Comparison of ENCODE assay signal across 8 cellular contexts in the genomic region with DNA sequence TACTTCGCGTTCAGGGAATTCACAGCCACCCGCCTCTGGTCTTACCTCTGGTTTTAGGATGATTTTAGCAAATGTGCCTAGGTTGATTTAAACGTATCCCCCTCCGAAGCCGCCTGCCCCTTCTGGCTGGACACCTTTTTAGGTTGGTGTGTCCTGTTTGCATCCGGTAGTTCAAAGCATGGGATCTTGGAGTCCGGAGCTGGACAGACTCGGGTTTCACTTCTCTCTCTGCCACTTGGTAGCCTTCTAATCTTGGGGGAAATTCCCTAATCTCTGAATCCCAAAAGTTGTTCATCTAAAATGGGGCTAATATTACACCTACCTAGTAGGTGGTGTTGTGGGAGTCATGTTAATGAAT. TPM values are rescaled to one million over a fixed set of nuclear protein-coding genes. Genes with fewer than 3 reads are reported as not detected.
A peak's percentile ranks its signal among the peaks of the same experiment; 100 is the strongest.
DNase-seq lines count a peak whose midpoint lies in the region; ATAC-seq and TF ChIP-seq lines count a peak whose summit lies in the region.

No MANE protein-coding gene starts in this region.

- BruUV-seq in MCF 10A (replicated peaks; lab: Mats Ljungman, UMichigan) = no TSS peak

- intact Hi-C loops in MCF 10A (cut with micrococcal nuclease) = no loop called here

- peaks cover 50% of the 10 kb centered on the region for H3K4me1 Mint-ChIP-seq in activated naive CD4-positive, alpha-beta T cell treated with anti-CD3 and anti-CD28 coated beads, Interleukin-2, amount 10 ng/mL, durations not matched to agents 7 days and 5 days
- peaks cover 31% of the 10 kb centered on the region for H3K4me1 Mint-ChIP-seq in MCF 10A (ENCODE audit: insufficient read depth, unreplicated experiment)
- H3K4me1 Mint-ChIP-seq in naive B cell = peaks cover 16 to 30% (median 30%) of the 10 kb centered on the region in 3 donors

- POLR2A ChIA-PET in MCF 10A (lab: Yijun Ruan, JAX) = interaction anchor here (0.7 to 1.5 kb wide), 5 partner anchors 9 to 89 kb away, joined by 3 to 5 read pairs (median 4); no protein-coding TSS in a partner anchor

- H3K36me3 Mint-ChIP-seq in activated naive CD4-positive, alpha-beta T cell treated with anti-CD3 and anti-CD28 coated beads, Interleukin-2, amount 10 ng/mL, durations not matched to agents 7 days and 5 days = peaks cover 38% of the 10 kb centered on the region
- peaks cover 15% of the 10 kb centered on the region for H3K36me3 Mint-ChIP-seq in MCF 10A (ENCODE audit: insufficient read depth, unreplicated experiment)
- H3K36me3 Mint-ChIP-seq in naive B cell = no peaks in the 10 kb centered on the region

- H3K27me3 Mint-ChIP-seq in activated naive CD4-positive, alpha-beta T cell treated with anti-CD3 and anti-CD28 coated beads, Interleukin-2, amount 10 ng/mL, durations not matched to agents 7 days and 5 days = peaks cover 21% of the 10 kb centered on the region
- H3K27me3 Mint-ChIP-seq in MCF 10A (ENCODE audit: insufficient read depth, unreplicated experiment) (peaks cover under 1% of the 10 kb centered on the region), naive B cell (no peaks in the 10 kb centered on the region)

- ATAC-seq in HG03521 (IDR thresholded peaks at IDR 0.05; ENCODE audit: unreplicated experiment) (peak; percentile 3), naive B cell (ENCODE audit: low read depth in 2 of 2) (no peak)

- H3K4me3 Mint-ChIP-seq in activated naive CD4-positive, alpha-beta T cell treated with anti-CD3 and anti-CD28 coated beads, Interleukin-2, amount 10 ng/mL, durations not matched to agents 7 days and 5 days = peak overlapping the region; percentile 99
- H3K4me3 Mint-ChIP-seq in MCF 10A (ENCODE audit: unreplicated experiment) (peak overlapping the region; percentile 95), naive B cell (peak overlapping the region; percentile 85 to 98 (median 96))

- peak overlapping the region; percentile 96 for H3K27ac Mint-ChIP-seq in activated naive CD4-positive, alpha-beta T cell treated with anti-CD3 and anti-CD28 coated beads, Interleukin-2, amount 10 ng/mL, durations not matched to agents 7 days and 5 days
- peak overlapping the region; percentile 93 for H3K27ac Mint-ChIP-seq in MCF 10A (ENCODE audit: low read depth, unreplicated experiment)
- H3K27ac Mint-ChIP-seq in naive B cell = peak overlapping the region in 4 of 6 donors; percentile 37 to 94 (median 70)

- no peak for TF ChIP-seq CTCF in MCF 10A (IDR thresholded peaks at IDR 0.05; ENCODE audit: unreplicated experiment)

- DNase-seq in activated naive CD4-positive, alpha-beta T cell treated with anti-CD3 and anti-CD28 coated beads, Interleukin-2, amount 10 ng/mL, durations not matched to agents 7 days and 5 days = no peak
- DNase-seq in activated naive CD4-positive, alpha-beta T cell (lab: John Stamatoyannopoulos, UW) = no peak
- no peak for DNase-seq in MCF 10A (ENCODE audit: unreplicated experiment)
- DNase-seq in naive B cell = no peak
- DNase-seq in AML-193 (lab: John Stamatoyannopoulos, UW) = no peak
- no peak for DNase-seq in H4 (ENCODE audit: low spot score)
- DNase-seq in effector CD8-positive, alpha-beta T cell (lab: John Stamatoyannopoulos, UW) = no peak

- CTCF ChIA-PET in activated naive CD4-positive, alpha-beta T cell treated with anti-CD3 and anti-CD28 coated beads, Interleukin-2, amount 10 ng/mL, durations not matched to agents 7 days and 5 days (lab: Charles Lee) = interaction anchor here (0.8 to 3.1 kb wide), 3 partner anchors 38 to 187 kb away, joined by 3 to 19 read pairs (median 4); no protein-coding TSS in a partner anchor
- CTCF ChIA-PET in MCF 10A (lab: Yijun Ruan, JAX) = interaction anchor here (0.6 to 3.9 kb wide), 14 partner anchors 9 to 372 kb away, joined by 3 to 29 read pairs (median 4); no protein-coding TSS in a partner anchor

- peaks cover 1% of the 10 kb centered on the region for H3K9me3 Mint-ChIP-seq in activated naive CD4-positive, alpha-beta T cell treated with anti-CD3 and anti-CD28 coated beads, Interleukin-2, amount 10 ng/mL, durations not matched to agents 7 days and 5 days
- H3K9me3 Mint-ChIP-seq in MCF 10A (ENCODE audit: unreplicated experiment) (no peaks in the 10 kb centered on the region), naive B cell (no peaks in the 10 kb centered on the region)

RNA-seq across cellular contexts. Expression of gene FANCI, which starts 0.7 kb away (rescaled TPM):
- 24.0 and 34.0 TPM in 2 replicates for total RNA-seq in MCF 10A (2022)
- polyA plus RNA-seq in naive B cell (ENCODE audit: low read depth in 6 of 6) = 1 to 10 TPM; 2.6 to 8.2 (median 5.1) TPM
- 61.2 and 61.9 TPM in 2 replicates for total RNA-seq in H4 (2014; rRNA removed; shearing (Covaris generic))

RNA-seq across cellular contexts. Expression of gene RLBP1, which starts 23.1 kb away (rescaled TPM):
- not detected in 2 replicates for total RNA-seq in MCF 10A (2022)
- not detected for polyA plus RNA-seq in naive B cell (ENCODE audit: low read depth in 6 of 6)
- total RNA-seq in H4 (2014; rRNA removed; shearing (Covaris generic)) = not detected in 2 replicates
